ENCODE assay signal across 1 cellular context in genomic region chr6:168181316-168181715, GRCh38.
TF ChIP-seq lines count a peak whose summit lies in the region.

No MANE protein-coding gene starts in this region.

TF ChIP-seq in GM23338, 12 proteins besides CTCF, POLR2A, EP300 and RAD21 (continued from another document):
- TF ChIP-seq ETS1 (IDR thresholded peaks at IDR 0.05) (no peak), ZNF114 (CRISPR knock-in tag; IDR thresholded peaks at IDR 0.05) (no peak), CREB1 (CRISPR knock-in tag; IDR thresholded peaks at IDR 0.05; ENCODE audit: low read depth) (no peak), NANOG (IDR thresholded peaks at IDR 0.05; ENCODE audit: borderline replicate concordance) (no peak), EZH2phosphoT487 (IDR thresholded peaks at IDR 0.05; ENCODE audit: unreplicated experiment) (no peak)
